In the genomic region with DNA sequence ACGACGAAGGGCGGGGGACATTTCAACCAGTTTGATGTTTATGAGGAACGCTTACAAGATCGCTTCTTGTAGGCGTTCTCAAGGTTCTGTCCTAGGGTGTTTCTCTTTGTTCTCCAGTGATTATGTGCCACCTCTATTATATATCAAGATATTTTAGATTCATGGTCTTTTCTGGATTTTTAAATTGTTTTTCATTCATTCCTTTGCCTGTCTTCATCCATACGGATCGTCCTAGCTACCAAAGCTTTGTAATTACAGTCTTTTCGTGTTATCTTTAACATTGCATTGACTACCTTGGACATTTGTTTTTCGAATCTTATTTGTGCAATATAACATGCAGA, we compare ENCODE assay signal across 1 cellular context.
A peak's percentile ranks its signal among the peaks of the same experiment; 100 is the strongest.
TF ChIP-seq lines count a peak whose summit lies in the region.

No MANE protein-coding gene starts in this region.

TF ChIP-seq in K562, 482 proteins besides CTCF, POLR2A, EP300 and RAD21 (continued from another document):
- TF ChIP-seq ATF7 (IDR thresholded peaks at IDR 0.05): peak; percentile 8; the same call in 1 of the 2 replicates
- TF ChIP-seq, protein P1, sequence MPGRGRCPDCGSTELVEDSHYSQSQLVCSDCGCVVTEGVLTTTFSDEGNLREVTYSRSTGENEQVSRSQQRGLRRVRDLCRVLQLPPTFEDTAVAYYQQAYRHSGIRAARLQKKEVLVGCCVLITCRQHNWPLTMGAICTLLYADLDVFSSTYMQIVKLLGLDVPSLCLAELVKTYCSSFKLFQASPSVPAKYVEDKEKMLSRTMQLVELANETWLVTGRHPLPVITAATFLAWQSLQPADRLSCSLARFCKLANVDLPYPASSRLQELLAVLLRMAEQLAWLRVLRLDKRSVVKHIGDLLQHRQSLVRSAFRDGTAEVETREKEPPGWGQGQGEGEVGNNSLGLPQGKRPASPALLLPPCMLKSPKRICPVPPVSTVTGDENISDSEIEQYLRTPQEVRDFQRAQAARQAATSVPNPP (IDR thresholded peaks at IDR 0.05; ENCODE audit: borderline replicate concordance, insufficient read depth, insufficient read length): no peak
- 0 out of 2 replicates have a peak, but pooled peaks have one; percentile 15 for TF ChIP-seq GTF2E2 (tag; IDR thresholded peaks at IDR 0.05)
- no peak for TF ChIP-seq ZNF316 (IDR thresholded peaks at IDR 0.05)
- TF ChIP-seq ZKSCAN3 (CRISPR knock-in tag; IDR thresholded peaks at IDR 0.05): no peak
- no peak for TF ChIP-seq SREBF2 (CRISPR knock-in tag; IDR thresholded peaks at IDR 0.05)
- no peak for TF ChIP-seq OTX1 (CRISPR knock-in tag; IDR thresholded peaks at IDR 0.05)
